In genomic region chr17:3048727-3049471, GRCh38 we compare ENCODE assay signal across 8 cellular contexts. TPM values are rescaled to one million over a fixed set of nuclear protein-coding genes. Genes with fewer than 3 reads are reported as not detected.
DNase-seq lines count a peak whose midpoint lies in the region; ATAC-seq lines count a peak whose summit lies in the region.

No MANE protein-coding gene starts in this region.

- peak overlapping the region; percentile 92 for H3K9ac ChIP-seq in mucosa of stomach (ENCODE audit: low read length)

- H3K27me3 ChIP-seq in mucosa of stomach (ENCODE audit: control insufficient read depth, insufficient read depth, low read length), result no peaks in the 10 kb centered on the region

- H3K4me3 ChIP-seq in mucosa of stomach (ENCODE audit: low read length), result peak overlapping the region; percentile 98

- H3K36me3 ChIP-seq in mucosa of stomach (ENCODE audit: control insufficient read depth, insufficient read depth, low read length), result no peaks in the 10 kb centered on the region

- H3K4me1 ChIP-seq in mucosa of stomach (ENCODE audit: control insufficient read depth, insufficient read depth, low read length), result peaks cover 6% of the 10 kb centered on the region

- H3K9me3 ChIP-seq in mucosa of stomach (ENCODE audit: control insufficient read depth, low read length), result no peaks in the 10 kb centered on the region

- ATAC-seq in GM21515 (IDR thresholded peaks at IDR 0.05; ENCODE audit: unreplicated experiment) (peak; percentile 98), esophagus mucosa (peak; percentile 99)

- DNase-seq in D341Med (ENCODE audit: low spot score) (peak; percentile 85), HuH-7.5 (ENCODE audit: low spot score) (peak; percentile 77), OCI-M1 (lab: John Stamatoyannopoulos, UW) (peak; percentile 98)
- peak; percentile 89 for DNase-seq in activated T-cell treated with anti-CD3 and anti-CD28 coated beads, Interleukin-2, amount 50 U/mL, for 1 hour
- peak; percentile 93 for DNase-seq in stimulated activated CD8-positive, alpha-beta memory T cell treated with anti-CD3 and anti-CD28 coated beads, Interleukin-4, amount 100 ng/mL, for 48 hours

RNA-seq across cellular contexts. Expression of gene OR1D5, which starts 14.5 kb away (rescaled TPM):
- not detected for total RNA-seq in esophagus mucosa

RNA-seq across cellular contexts. Expression of gene OR1D2, which starts 55.3 kb away (rescaled TPM):
- not detected for total RNA-seq in esophagus mucosa

Comparison
In these comparisons a context has a peak if more than half of its experiments do, and no peak if none do; other contexts are left out.
1. Peak in every context shown above with its lines: DNase-seq, ATAC-seq and H3K4me3 ChIP-seq.